Comparison of ENCODE assay signal across 8 cellular contexts in genomic region chr17:32349854-32350661, GRCh38. TPM values are rescaled to one million over a fixed set of nuclear protein-coding genes. Genes with fewer than 3 reads are reported as not detected.
DNase-seq lines count a peak whose midpoint lies in the region; ATAC-seq, FAIRE-seq and TF ChIP-seq lines count a peak whose summit lies in the region.

TSS of gene ZNF207 (plus strand) at chr17:32350157. CDS start at chr17:32350286, 129 bp downstream.

- no peaks in the 10 kb centered on the region for H3K27me3 ChIP-seq in pancreas
- H3K27me3 ChIP-seq in tibial artery, result no peaks in the 10 kb centered on the region

- peak within 1 kb of the TSS; percentile 94 for H3K4me3 Mint-ChIP-seq in activated naive CD8-positive, alpha-beta T cell treated with anti-CD3 and anti-CD28 coated beads, Interleukin-2, amount 50 U/mL, for 24 hours

- H3K36me3 ChIP-seq in pancreas, result no peaks in the 10 kb centered on the region
- peaks cover 14 to 26% (median 25%) of the 10 kb centered on the region in 3 donors for H3K36me3 ChIP-seq in tibial artery

- 0 to 1% methylated on average over 47 of the region's 47 CpGs for WGBS in pancreas, 2 donors

- no peaks in the 10 kb centered on the region for H3K27me3 Mint-ChIP-seq in activated naive CD8-positive, alpha-beta T cell treated with anti-CD3 and anti-CD28 coated beads, Interleukin-2, amount 50 U/mL, for 24 hours

- H3K4me3 ChIP-seq in pancreas, result peak within 1 kb of the TSS; percentile 72 to 80 (median 72)
- peak within 1 kb of the TSS; percentile 84 to 93 for H3K4me3 ChIP-seq in tibial artery

- H3K9me3 ChIP-seq in pancreas (no peaks in the 10 kb centered on the region), tibial artery (no peaks in the 10 kb centered on the region)

- DNase-seq in NCI-H1417 treated with DMSO at 0.1 percent for 48 hours (lab: John Stamatoyannopoulos, UW) (peak; percentile 68), SW480 (ENCODE audit: low spot score) (peak; percentile 96), Right ventricle myocardium superior (peak; percentile 96), pancreas (peak; percentile 91 to 98 (median 95)), tibial artery (peak; percentile 96 to 97)
- DNase-seq in activated naive CD8-positive, alpha-beta T cell treated with anti-CD3 and anti-CD28 coated beads, Interleukin-2, amount 50 U/mL, for 24 hours, result peak; percentile 95

- H3K36me3 Mint-ChIP-seq in activated naive CD8-positive, alpha-beta T cell treated with anti-CD3 and anti-CD28 coated beads, Interleukin-2, amount 50 U/mL, for 24 hours (ENCODE audit: low read depth), result peaks cover 52% of the 10 kb centered on the region

- H3K9me3 Mint-ChIP-seq in activated naive CD8-positive, alpha-beta T cell treated with anti-CD3 and anti-CD28 coated beads, Interleukin-2, amount 50 U/mL, for 24 hours, result no peaks in the 10 kb centered on the region

- peak within 1 kb of the TSS; percentile 84 to 97 (median 88) for H3K27ac ChIP-seq in pancreas
- H3K27ac ChIP-seq in tibial artery, result peak within 1 kb of the TSS; percentile 97 to 99

- peak within 1 kb of the TSS; percentile 98 for H3K27ac Mint-ChIP-seq in activated naive CD8-positive, alpha-beta T cell treated with anti-CD3 and anti-CD28 coated beads, Interleukin-2, amount 50 U/mL, for 24 hours

- peak; percentile 60 for FAIRE-seq in pancreas (lab: Jason Lieb, UNC)

- H3K4me1 ChIP-seq in pancreas (peaks cover 9 to 37% (median 18%) of the 10 kb centered on the region in 3 donors), tibial artery (peaks cover 0 to 46% (median 38%) of the 10 kb centered on the region in 4 donors)

- intact Hi-C loops in Right ventricle myocardium superior (cut with DNase I) (no loop called here), pancreas (cut with DNase I) (no loop called here), tibial artery (cut with DNase I; ENCODE audit: low total_unique reads) (no loop called here)

- peaks cover 47% of the 10 kb centered on the region for H3K4me1 Mint-ChIP-seq in activated naive CD8-positive, alpha-beta T cell treated with anti-CD3 and anti-CD28 coated beads, Interleukin-2, amount 50 U/mL, for 24 hours

- ATAC-seq in HG02759 (IDR thresholded peaks at IDR 0.05; ENCODE audit: unreplicated experiment) (peak; percentile 94), Right ventricle myocardium superior (ENCODE audit: poor library complexity) (peak; percentile 99), pancreas (peak; percentile 97 to 99 (median 98))
- peak; percentile 88 for ATAC-seq in activated naive CD8-positive, alpha-beta T cell treated with anti-CD3 and anti-CD28 coated beads, Interleukin-2, amount 50 U/mL, for 24 hours

- TF ChIP-seq POLR2A in GM10847 (IDR thresholded peaks at IDR 0.05; ENCODE audit: extremely low read depth, insufficient read length), result peak; percentile 76

- no peak for TF ChIP-seq CTCF in pancreas (IDR thresholded peaks at IDR 0.05)
- TF ChIP-seq CTCF in tibial artery (IDR thresholded peaks at IDR 0.05), result no peak

RNA-seq across cellular contexts. Expression of gene ZNF207, which starts in this region (rescaled TPM):
- total RNA-seq in Right ventricle myocardium superior, result 54.4 TPM
- total RNA-seq in pancreas, result 10 to 100 TPM; 37.7 to 82.4 (median 51.3) TPM
- 10 to 100 TPM; 35.1 to 44.5 TPM for polyA plus RNA-seq in pancreas

Comparison
In these comparisons a context has a peak if more than half of its experiments do, and no peak if none do; other contexts are left out.
1. Peak in every context shown above with its lines: DNase-seq, ATAC-seq, H3K4me3 ChIP-seq and H3K27ac ChIP-seq.